Comparison of ENCODE assay signal across 8 cellular contexts in genomic region chr10:22741631-22742030, GRCh38. TPM values are rescaled to one million over a fixed set of nuclear protein-coding genes. Genes with fewer than 3 reads are reported as not detected.
DNase-seq lines count a peak whose midpoint lies in the region; FAIRE-seq and TF ChIP-seq lines count a peak whose summit lies in the region.
"Not testable (repeated sequence)": the region's sequence is repeated elsewhere in the genome, so short reads cannot be mapped to it uniquely, and the experiment has no call there.

No MANE protein-coding gene starts in this region.

- H3K36me3 Mint-ChIP-seq in astrocyte (ENCODE audit: low read depth, unreplicated experiment): not testable (repeated sequence)

- H3K4me2 ChIP-seq in astrocyte (ENCODE audit: low read length): not testable (repeated sequence)

- H3K36me3 ChIP-seq in MG63; astrocyte (ENCODE audit: insufficient read depth, low read length); brain microvascular endothelial cell (replicated peaks): not testable (repeated sequence)

- H3K9me3 ChIP-seq in MG63; astrocyte (ENCODE audit: insufficient read depth, low read depth, low read length): not testable (repeated sequence)

- not testable (repeated sequence) for H3K27me3 Mint-ChIP-seq in astrocyte (ENCODE audit: low read depth, unreplicated experiment)

- H3K27ac Mint-ChIP-seq in astrocyte (ENCODE audit: unreplicated experiment): not testable (repeated sequence)

- not testable (repeated sequence) for H3K4me1 ChIP-seq in astrocyte (ENCODE audit: insufficient read depth, low read length)

- H3K9me3 Mint-ChIP-seq in astrocyte (ENCODE audit: unreplicated experiment): not testable (repeated sequence)

- not testable (repeated sequence) for H3K4me1 Mint-ChIP-seq in astrocyte (ENCODE audit: low read depth, unreplicated experiment)

- H2AFZ ChIP-seq in astrocyte (ENCODE audit: low read depth, low read length): not testable (repeated sequence)

- in situ Hi-C loops in brain microvascular endothelial cell (cut with HindIII; ENCODE audit: low pct_ligation_motif_present, low sequenced_read_pairs): not testable (repeated sequence)

- FAIRE-seq in astrocyte (lab: Jason Lieb, UNC): not testable (repeated sequence)

- H3K4me3 Mint-ChIP-seq in astrocyte (ENCODE audit: unreplicated experiment): not testable (repeated sequence)

- not testable (repeated sequence) for H3K27me3 ChIP-seq in MG63; astrocyte (ENCODE audit: insufficient read depth, low read length); brain microvascular endothelial cell (replicated peaks)

- not testable (repeated sequence) for H3K27ac ChIP-seq in astrocyte (ENCODE audit: low read depth, low read length); brain microvascular endothelial cell

- DNase-seq in A172 (ENCODE audit: low spot score) (peak; percentile 56), HCEC 1CT (peak; percentile 26), MG63 (peak; percentile 33), RPMI7951 (ENCODE audit: low read depth) (peak; percentile 74), astrocyte (ENCODE audit: low read depth) (peak; percentile 9), brain microvascular endothelial cell (peak; percentile 15), glomerular visceral epithelial cell (ENCODE audit: extremely low spot score) (peak; percentile 37), myocyte (ENCODE audit: low read depth) (peak; percentile 47)

- TF ChIP-seq CTCF in astrocyte (IDR thresholded peaks at IDR 0.05; ENCODE audit: insufficient read depth, low read depth, low read length); brain microvascular endothelial cell (IDR thresholded peaks at IDR 0.05; ENCODE audit: low read depth, low read length, missing control alignments): not testable (repeated sequence)

- H4K20me1 ChIP-seq in astrocyte (ENCODE audit: insufficient read depth, low read length): not testable (repeated sequence)

- H3K4me3 ChIP-seq in MG63; astrocyte (ENCODE audit: insufficient read depth, low read depth, low read length); brain microvascular endothelial cell (ENCODE audit: low read depth, low read length): not testable (repeated sequence)

- H3K9ac ChIP-seq in astrocyte (ENCODE audit: low read length): not testable (repeated sequence)

- H3K79me2 ChIP-seq in astrocyte (ENCODE audit: insufficient read depth, low read length): not testable (repeated sequence)

RNA-seq across cellular contexts. Expression of gene PIP4K2A, which starts 27.3 kb away (rescaled TPM):
- 74.9 and 92.5 TPM in 2 replicates for total RNA-seq in A172 (2014; rRNA removed; shearing (Covaris generic))
- 17.4 and 17.8 TPM in 2 replicates for total RNA-seq in MG63 (2014; rRNA removed; shearing (Covaris generic); ENCODE audit: low replicate concordance)
- 40.5 and 50.4 TPM in 2 replicates for total RNA-seq in RPMI7951 (2014; rRNA removed; shearing (Covaris generic))
- total RNA-seq in astrocyte (36.8 and 37.9 TPM in 2 replicates), myocyte (12.5 and 22.5 TPM in 2 replicates)
- 18.3 TPM for polyA plus RNA-seq in myocyte (2012)

Comparison
In these comparisons a context has a peak if more than half of its experiments do, and no peak if none do; other contexts are left out.
1. DNase-seq: peak in every context shown above with its lines; median percentile 74 in RPMI7951; 56 in A172; 47 in myocyte; 37 in glomerular visceral epithelial cell; 33 in MG63; 26 in HCEC 1CT; 15 in brain microvascular endothelial cell; 9 in astrocyte.